ENCODE assay signal across 9 cellular contexts in genomic region chr19:20423381-20424207, GRCh38.
A peak's percentile ranks its signal among the peaks of the same experiment; 100 is the strongest.
DNase-seq lines count a peak whose midpoint lies in the region; FAIRE-seq and TF ChIP-seq lines count a peak whose summit lies in the region.
"Had no signal": no experiment of that assay in that cellular context is flagged by ENCODE, and none has a peak within 500 bp of the region (broad histone marks: within the 10 kb centered on the region; RNA-seq: fewer than 3 reads in every experiment).

No MANE protein-coding gene starts in this region.

- H3K9me3 ChIP-seq in Peyer's patch (no peaks in the 10 kb centered on the region), skeletal muscle satellite cell (replicated peaks; ENCODE audit: low read length) (no peaks in the 10 kb centered on the region)
- H3K9me3 ChIP-seq: SJSA1 had no signal

- peak overlapping the region; percentile 80 to 96 (median 92) for H3K27ac Mint-ChIP-seq in immature natural killer cell

- peaks cover 0 to 8% (median 0%) of the 10 kb centered on the region in 3 donors for H3K36me3 Mint-ChIP-seq in immature natural killer cell

- peak overlapping the region; percentile 96 to 98 (median 96) for H3K4me3 Mint-ChIP-seq in immature natural killer cell

- no peak for FAIRE-seq in bronchial epithelial cell (lab: Jason Lieb, UNC)

- no peak for TF ChIP-seq POLR2A in Peyer's patch (IDR thresholded peaks at IDR 0.05)

- H3K4me1 ChIP-seq in Peyer's patch (no peaks in the 10 kb centered on the region), skeletal muscle satellite cell (ENCODE audit: control insufficient read depth, insufficient read depth, low read length) (no peaks in the 10 kb centered on the region)
- H3K4me1 ChIP-seq: SJSA1 had no signal

- peak overlapping the region; percentile 61 to 87 (median 78) for H3K27ac ChIP-seq in Peyer's patch
- H3K27ac ChIP-seq: SJSA1 had no signal

- peak overlapping the region; percentile 91 for H3K4me2 ChIP-seq in skeletal muscle satellite cell (ENCODE audit: low read length)

- peaks cover 0 to 2% (median 0%) of the 10 kb centered on the region in 6 donors for H3K9me3 Mint-ChIP-seq in immature natural killer cell

- H3K4me1 Mint-ChIP-seq in immature natural killer cell: peaks cover 11 to 25% of the 10 kb centered on the region in 2 donors

- peak overlapping the region; percentile 95 for H3K9ac ChIP-seq in skeletal muscle satellite cell (ENCODE audit: low read depth, low read length)

- DNase-seq in GM04504 (ENCODE audit: low read depth) (peak; percentile 55), Peyer's patch (peak; percentile 39 to 72 (median 54)), bronchial epithelial cell (ENCODE audit: low read depth) (peak; percentile 27), immature natural killer cell (peak; percentile 35 to 49 (median 36)), NCI-H748 treated with DMSO at 0.1 percent for 48 hours (lab: John Stamatoyannopoulos, UW) (no peak), HK-2 (ENCODE audit: unreplicated experiment) (no peak), NCI-H2107 treated with DMSO at 0.1 percent for 48 hours (lab: John Stamatoyannopoulos, UW; ENCODE audit: unreplicated experiment) (no peak)

- no peak for TF ChIP-seq CTCF in Peyer's patch (IDR thresholded peaks at IDR 0.05)
- TF ChIP-seq CTCF in bronchial epithelial cell (IDR thresholded peaks at IDR 0.05; ENCODE audit: insufficient read depth, low read length, severe bottlenecking): no peak

- H3K27me3 ChIP-seq in Peyer's patch (no peaks in the 10 kb centered on the region), bronchial epithelial cell (ENCODE audit: control insufficient read depth, insufficient read depth, low read length) (no peaks in the 10 kb centered on the region), skeletal muscle satellite cell (ENCODE audit: control insufficient read depth, insufficient read depth, low read length) (no peaks in the 10 kb centered on the region)
- H3K27me3 ChIP-seq: SJSA1 had no signal

- H3K4me3 ChIP-seq in Peyer's patch (peak overlapping the region; percentile 44 to 63 (median 60)), bronchial epithelial cell (ENCODE audit: low read depth, low read length) (peak overlapping the region; percentile 40), skeletal muscle satellite cell (ENCODE audit: low read length) (peak overlapping the region; percentile 87)
- H3K4me3 ChIP-seq: SJSA1 had no signal

- peaks cover 0 to 5% (median 2%) of the 10 kb centered on the region in 3 donors for H3K27me3 Mint-ChIP-seq in immature natural killer cell (ENCODE audit: low read depth in 3 of 3)

- H3K36me3 ChIP-seq in Peyer's patch (no peaks in the 10 kb centered on the region), bronchial epithelial cell (ENCODE audit: control insufficient read depth, insufficient read depth, low read length) (no peaks in the 10 kb centered on the region), skeletal muscle satellite cell (ENCODE audit: insufficient read depth, low read length) (no peaks in the 10 kb centered on the region)
- H3K36me3 ChIP-seq: SJSA1 had no signal

Comparison
In these comparisons a context has a peak if more than half of its experiments do, and no peak if none do; other contexts are left out.
1. DNase-seq: peak in GM04504 (single experiment), Peyer's patch (3 of 3), bronchial epithelial cell (single experiment) and immature natural killer cell (3 of 3); none in NCI-H748 treated with DMSO at 0.1 percent for 48 hours (single experiment), HK-2 (single experiment) and NCI-H2107 treated with DMSO at 0.1 percent for 48 hours (single experiment).
2. Peak in every context shown above with its lines, with median percentiles within 50 percentile points of each other: H3K4me3 ChIP-seq.